8 cellular contexts compared by ENCODE assay signal in the genomic region with DNA sequence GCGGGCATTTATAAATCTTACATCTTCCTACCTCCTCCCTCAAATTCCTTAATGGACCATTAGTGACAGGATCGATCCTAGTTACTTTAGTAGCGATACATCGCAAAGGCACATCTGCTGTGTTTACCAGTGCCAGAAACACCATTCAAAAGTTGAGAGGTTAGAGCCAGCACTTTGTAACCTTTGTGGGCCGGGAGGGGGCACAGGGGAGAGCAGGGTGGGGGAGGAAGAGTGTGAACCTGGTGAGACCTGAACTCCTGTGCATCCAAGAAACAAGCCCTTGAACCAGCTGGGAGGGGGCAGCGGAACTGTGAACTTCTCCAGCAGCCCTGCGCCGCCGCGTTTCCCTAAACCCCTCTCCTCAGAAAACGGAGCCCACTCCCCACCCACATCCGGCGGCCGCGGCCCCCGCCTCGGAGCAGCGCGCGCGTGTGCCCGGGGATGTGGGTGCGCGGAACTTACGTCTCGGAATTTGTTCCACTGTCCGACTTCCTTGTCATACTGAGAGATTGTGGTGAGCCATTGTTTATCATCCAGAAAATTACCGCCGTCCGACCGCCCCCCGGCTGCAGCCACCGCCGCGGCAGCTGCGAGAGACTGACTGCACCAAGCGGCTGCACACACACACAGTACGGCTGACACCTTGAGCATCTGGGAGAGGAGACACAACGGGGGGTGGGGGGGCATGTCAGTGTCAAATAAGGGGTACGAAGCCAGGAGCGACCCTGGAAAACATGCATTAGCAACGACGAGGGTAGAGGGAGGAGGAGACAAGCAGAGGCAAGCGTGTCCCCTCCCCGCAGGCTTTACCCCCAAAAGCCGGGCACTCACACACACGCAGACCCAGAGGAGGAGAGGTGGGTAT. TPM values are rescaled to one million over a fixed set of nuclear protein-coding genes. Genes with fewer than 3 reads are reported as not detected.
A peak's percentile ranks its signal among the peaks of the same experiment; 100 is the strongest.
DNase-seq lines count a peak whose midpoint lies in the region; ATAC-seq and TF ChIP-seq lines count a peak whose summit lies in the region.

No MANE protein-coding gene starts in this region.

- H3K4me1 Mint-ChIP-seq in endodermal cell, result peaks cover 32% of the 10 kb centered on the region

- no peaks in the 10 kb centered on the region for H3K36me3 Mint-ChIP-seq in endodermal cell (ENCODE audit: low read depth)

- DNase-seq in AG20443 (ENCODE audit: low spot score) (peak; percentile 5), NCI-H446 treated with DMSO at 0.1 percent for 48 hours (lab: John Stamatoyannopoulos, UW) (peak; percentile 76), endodermal cell (peak; percentile 69), myocyte (ENCODE audit: low read depth) (peak; percentile 20), GM19238 (ENCODE audit: insufficient read length, low spot score) (no peak)

- H3K4me3 ChIP-seq in endodermal cell (ENCODE audit: low read length), result peak overlapping the region; percentile 86

- ATAC-seq in GM19438 (IDR thresholded peaks at IDR 0.05; ENCODE audit: low read depth, unreplicated experiment) (peak; percentile 48), HG03439 (IDR thresholded peaks at IDR 0.05; ENCODE audit: unreplicated experiment) (no peak), HG03045 (IDR thresholded peaks at IDR 0.05; ENCODE audit: unreplicated experiment) (no peak)

- H3K9me3 ChIP-seq in endodermal cell (ENCODE audit: control insufficient read depth, low read length), result no peaks in the 10 kb centered on the region

- peaks cover 28% of the 10 kb centered on the region for H3K27me3 ChIP-seq in endodermal cell (ENCODE audit: control insufficient read depth, insufficient read depth, low read length, poor library complexity, severe bottlenecking)

- H3K4me3 Mint-ChIP-seq in endodermal cell, result peak overlapping the region; percentile 86

- H3K27ac ChIP-seq in endodermal cell (ENCODE audit: low read depth, low read length), result no peak overlapping the region

- peak; percentile 15 for TF ChIP-seq CTCF in endodermal cell (conservative IDR thresholded peaks at IDR 0.05)

- peaks cover 27% of the 10 kb centered on the region for H3K27me3 Mint-ChIP-seq in endodermal cell (ENCODE audit: insufficient read depth)

- H3K9me3 Mint-ChIP-seq in endodermal cell, result no peaks in the 10 kb centered on the region

- no peaks in the 10 kb centered on the region for H3K36me3 ChIP-seq in endodermal cell (ENCODE audit: control insufficient read depth, insufficient read depth, low read length)

- WGBS in endodermal cell (ENCODE audit: insufficient coverage in 1 of 2, insufficient read length in 1 of 2), 2 experiments, result 0 to 1% methylated on average over 14 to 47 of the region's 47 CpGs

- peaks cover 14% of the 10 kb centered on the region for H3K4me1 ChIP-seq in endodermal cell (ENCODE audit: control insufficient read depth, insufficient read depth, low read length)

- H3K27ac Mint-ChIP-seq in endodermal cell, result peak overlapping the region; percentile 59

- peak overlapping the region; percentile 6 for H3K9ac ChIP-seq in endodermal cell (ENCODE audit: extremely low read depth, low read length, poor library complexity, severe bottlenecking)

RNA-seq across cellular contexts. Expression of gene SPOCK3, which starts 0.5 kb away (rescaled TPM):
- total RNA-seq in endodermal cell (10 to 100 TPM; 21.1 to 22.5 TPM), myocyte (not detected in 2 replicates)
- 3.0 TPM for polyA plus RNA-seq in endodermal cell (2013, experiment 1 of 2)
- polyA plus RNA-seq in endodermal cell (2013, experiment 2 of 2), result 2.9 TPM
- not detected for polyA plus RNA-seq in myocyte (2012)

Comparison
In these comparisons a context has a peak if more than half of its experiments do, and no peak if none do; other contexts are left out.
1. RNA of gene SPOCK3, which starts 0.5 kb away (total RNA-seq): 21.1 to 22.5 TPM in endodermal cell; not detected in myocyte; every median in the first group is over 10 times any median in the second.